Comparison of ENCODE assay signal across 8 cellular contexts in genomic region chr1:101238041-101238515, GRCh38. TPM values are rescaled to one million over a fixed set of nuclear protein-coding genes. Genes with fewer than 3 reads are reported as not detected.
A peak's percentile ranks its signal among the peaks of the same experiment; 100 is the strongest.
DNase-seq lines count a peak whose midpoint lies in the region; TF ChIP-seq lines count a peak whose summit lies in the region.

No MANE protein-coding gene starts in this region.

- H3K4me3 Mint-ChIP-seq in glutamatergic neuron (ENCODE audit: unreplicated experiment): no peak overlapping the region

- no peaks in the 10 kb centered on the region for H3K9me2 ChIP-seq in DOHH2 (replicated peaks; ENCODE audit: control insufficient read depth, low read length)
- H3K9me2 ChIP-seq in MM.1S (replicated peaks; ENCODE audit: insufficient read depth, low read length): no peaks in the 10 kb centered on the region

- no peaks in the 10 kb centered on the region for H3K36me3 ChIP-seq in DOHH2 (ENCODE audit: control insufficient read depth, low read length)
- no peaks in the 10 kb centered on the region for H3K36me3 ChIP-seq in MM.1S (replicated peaks; ENCODE audit: insufficient read depth, low read length)
- no peaks in the 10 kb centered on the region for H3K36me3 ChIP-seq in iPS-20b (ENCODE audit: insufficient read depth, low read depth, low read length)

- H3K36me3 Mint-ChIP-seq in glutamatergic neuron (ENCODE audit: unreplicated experiment): no peaks in the 10 kb centered on the region

- no peaks in the 10 kb centered on the region for H4K20me1 ChIP-seq in DOHH2 (ENCODE audit: control insufficient read depth, insufficient read depth, low read depth, low read length)
- no peaks in the 10 kb centered on the region for H4K20me1 ChIP-seq in MM.1S (ENCODE audit: insufficient read depth, low read length)

- peaks cover 7% of the 10 kb centered on the region for H3K9me3 Mint-ChIP-seq in glutamatergic neuron (ENCODE audit: unreplicated experiment)

- H3K4me2 ChIP-seq in DOHH2 (ENCODE audit: low read length) (peak overlapping the region; percentile 83), MM.1S (ENCODE audit: low read depth, low read length) (peak overlapping the region; percentile 39; the same call in 1 of the 2 replicates)

- H3K27ac ChIP-seq in DOHH2 (ENCODE audit: low read depth, low read length) (no peak overlapping the region), MM.1S (ENCODE audit: low read length) (no peak overlapping the region), iPS-20b (ENCODE audit: low read length) (no peak overlapping the region)

- H3K79me2 ChIP-seq in DOHH2 (ENCODE audit: control insufficient read depth, low read length) (no peaks in the 10 kb centered on the region), MM.1S (ENCODE audit: low read length) (no peaks in the 10 kb centered on the region)

- H3K27me3 ChIP-seq in DOHH2 (ENCODE audit: control insufficient read depth, low read length): peaks cover 39% of the 10 kb centered on the region
- H3K27me3 ChIP-seq in MM.1S (replicated peaks; ENCODE audit: insufficient read depth, low read length): peaks cover 42% of the 10 kb centered on the region
- peaks cover 47% of the 10 kb centered on the region for H3K27me3 ChIP-seq in iPS-20b (ENCODE audit: insufficient read depth, low read length)

- H3K27me3 Mint-ChIP-seq in glutamatergic neuron (ENCODE audit: unreplicated experiment): peaks cover 15% of the 10 kb centered on the region

- peak overlapping the region; percentile 51 for H3K4me3 ChIP-seq in DOHH2 (ENCODE audit: low read length)
- no peak overlapping the region for H3K4me3 ChIP-seq in MM.1S (ENCODE audit: low read length)
- H3K4me3 ChIP-seq in iPS-20b (ENCODE audit: low read length): peak overlapping the region; percentile 59

- H3K27ac Mint-ChIP-seq in glutamatergic neuron (ENCODE audit: unreplicated experiment): no peak overlapping the region

- peaks cover 8% of the 10 kb centered on the region; the same call in 1 of the 2 replicates for H3F3A ChIP-seq in DOHH2 (ENCODE audit: control insufficient read depth, insufficient read depth)
- H3F3A ChIP-seq in MM.1S (ENCODE audit: insufficient read depth, low read length): 0 out of 2 replicates have a peak, but pooled peaks cover 6% of the 10 kb centered on the region

- DNase-seq in MM.1S (no peak), kidney tubule cell (ENCODE audit: low spot score) (no peak), NOMO-1 (lab: John Stamatoyannopoulos, UW; ENCODE audit: unreplicated experiment in 2 of 2) (no peak), glutamatergic neuron (no peak)
- DNase-seq in activated naive CD4-positive, alpha-beta T cell treated with Interleukin-2 at 50 U/mL for 16 hours: peak; percentile 77
- DNase-seq in stimulated activated CD4-positive, alpha-beta T cell treated with anti-CD3 and anti-CD28 coated beads, TNF-alpha, amount 100 ng/mL, for 48 hours (ENCODE audit: low read depth in 3 of 3): peak in 2 of 3 donors; percentile 62 to 64

- H3K4me1 ChIP-seq in DOHH2 (ENCODE audit: control insufficient read depth, low read length) (peaks cover 56% of the 10 kb centered on the region), MM.1S (ENCODE audit: low read length) (peaks cover 9% of the 10 kb centered on the region), iPS-20b (ENCODE audit: insufficient read depth, low read length) (peaks cover 13% of the 10 kb centered on the region; the same call in 1 of the 2 replicates)

- H3K4me1 Mint-ChIP-seq in glutamatergic neuron (ENCODE audit: low read depth, unreplicated experiment): peaks cover 12% of the 10 kb centered on the region

- TF ChIP-seq CTCF in DOHH2 (IDR thresholded peaks at IDR 0.05; ENCODE audit: low read depth, low read length, poor library complexity, severe bottlenecking) (no peak), MM.1S (IDR thresholded peaks at IDR 0.05; ENCODE audit: low read length) (no peak), glutamatergic neuron (IDR thresholded peaks at IDR 0.05; ENCODE audit: partially characterized antibody, unreplicated experiment) (no peak)

- no peaks in the 10 kb centered on the region for H3K9me3 ChIP-seq in DOHH2 (ENCODE audit: control insufficient read depth, insufficient read depth, low read length)
- no peaks in the 10 kb centered on the region for H3K9me3 ChIP-seq in MM.1S (replicated peaks; ENCODE audit: insufficient read depth, low read length)
- no peaks in the 10 kb centered on the region for H3K9me3 ChIP-seq in iPS-20b (ENCODE audit: insufficient read depth, low read depth, low read length)

- H2AFZ ChIP-seq in MM.1S (ENCODE audit: low read length): no peak overlapping the region

- no peak overlapping the region for H3K9ac ChIP-seq in MM.1S (ENCODE audit: low read length)
- no peak overlapping the region for H3K9ac ChIP-seq in iPS-20b (ENCODE audit: low read depth, low read length)

RNA-seq across cellular contexts. Expression of gene S1PR1, which starts 1.3 kb away (rescaled TPM):
- total RNA-seq in glutamatergic neuron (ENCODE audit: unreplicated experiment): not detected

Comparison
In these comparisons a context has a peak if more than half of its experiments do, and no peak if none do; other contexts are left out.
1. DNase-seq: peak in activated naive CD4-positive, alpha-beta T cell treated with Interleukin-2 at 50 U/mL for 16 hours (single experiment) and stimulated activated CD4-positive, alpha-beta T cell treated with anti-CD3 and anti-CD28 coated beads, TNF-alpha, amount 100 ng/mL, for 48 hours (2 of 3); none in MM.1S (single experiment), kidney tubule cell (single experiment), NOMO-1 (0 of 2) and glutamatergic neuron (single experiment).